In the genomic region with DNA sequence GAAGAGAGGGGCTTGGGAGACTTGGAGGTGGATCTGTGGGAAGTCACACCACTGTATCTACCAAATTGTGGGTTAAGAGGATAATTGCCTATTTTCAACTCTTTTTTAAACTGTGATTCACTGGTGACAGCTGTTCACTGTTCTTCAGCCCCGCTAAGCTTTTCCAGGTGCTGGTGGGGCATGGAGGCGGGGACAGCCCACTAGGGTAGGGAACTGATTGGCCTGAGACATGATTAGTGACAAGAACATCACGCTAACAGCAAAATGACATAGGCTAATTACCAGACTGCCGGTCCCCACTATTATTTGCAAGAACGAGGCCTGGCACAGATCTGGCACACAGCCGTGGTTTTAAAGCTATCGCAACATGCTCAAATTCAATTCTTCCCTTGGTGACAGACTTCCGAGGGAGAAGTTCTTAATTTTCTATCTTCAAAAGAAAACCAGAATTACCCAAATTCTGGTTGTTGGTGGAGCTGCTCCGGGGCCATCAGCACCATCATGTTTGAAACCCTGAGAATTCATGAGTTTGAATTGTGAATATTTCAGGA, we compare ENCODE assay signal across 16 cellular contexts. TPM values are rescaled to one million over a fixed set of nuclear protein-coding genes. Genes with fewer than 3 reads are reported as not detected.
DNase-seq lines count a peak whose midpoint lies in the region; ATAC-seq and TF ChIP-seq lines count a peak whose summit lies in the region.
"Had no signal": no experiment of that assay in that cellular context is flagged by ENCODE, and none has a peak within 500 bp of the region (broad histone marks: within the 10 kb centered on the region; RNA-seq: fewer than 3 reads in every experiment).

No MANE protein-coding gene starts in this region.

- POLR2A ChIA-PET in activated CD8-positive, alpha-beta T cell treated with anti-CD3 and anti-CD28 coated beads for 36 hours (lab: Charles Lee): interaction anchor here (1.2 to 1.8 kb wide), 2 partner anchors 18 to 22 kb away, joined by 3 to 4 read pairs; partner anchors contain the start of gene DOCK9

- H3K4me1 ChIP-seq in SJCRH30: peaks cover 43% of the 10 kb centered on the region

- no peaks in the 10 kb centered on the region for H3K9me3 ChIP-seq in SJCRH30 (replicated peaks)
- H3K9me3 ChIP-seq: ascending aorta, thoracic aorta had no signal

- peak overlapping the region; percentile 33 for H3K4me3 ChIP-seq in SJCRH30
- H3K4me3 ChIP-seq: ascending aorta, GM12878, thoracic aorta had no signal

- H3K27ac Mint-ChIP-seq in nephron: peak overlapping the region; percentile 3 to 53 (median 7)
- H3K27ac Mint-ChIP-seq in activated CD8-positive, alpha-beta T cell treated with anti-CD3 and anti-CD28 coated beads for 36 hours: no peak overlapping the region

- no peaks in the 10 kb centered on the region for H3K27me3 Mint-ChIP-seq in nephron (ENCODE audit: low read depth)
- no peaks in the 10 kb centered on the region for H3K27me3 Mint-ChIP-seq in activated CD8-positive, alpha-beta T cell treated with anti-CD3 and anti-CD28 coated beads for 36 hours

- CTCF ChIA-PET in activated CD8-positive, alpha-beta T cell treated with anti-CD3 and anti-CD28 coated beads for 36 hours (lab: Charles Lee): interaction anchor here (1.4 to 2.3 kb wide), 2 partner anchors 14 to 117 kb away, joined by 3 to 5 read pairs; no protein-coding TSS in a partner anchor

- ATAC-seq in HG02610 (IDR thresholded peaks at IDR 0.05; ENCODE audit: unreplicated experiment) (no peak), esophagus mucosa (no peak)
- no peak for ATAC-seq in activated CD8-positive, alpha-beta T cell treated with anti-CD3 and anti-CD28 coated beads for 36 hours
- ATAC-seq: GM12878 had no signal

- H3K4me3 Mint-ChIP-seq in nephron: no peak overlapping the region
- H3K4me3 Mint-ChIP-seq in activated CD8-positive, alpha-beta T cell treated with anti-CD3 and anti-CD28 coated beads for 36 hours: no peak overlapping the region

- intact Hi-C loops in activated CD8-positive, alpha-beta T cell treated with anti-CD3 and anti-CD28 coated beads for 36 hours (cut with micrococcal nuclease): loop anchor here (5.0 kb wide), 1 partner anchor 43 kb away; no protein-coding TSS in a partner anchor

- H3K4me1 Mint-ChIP-seq in nephron: peaks cover 27% of the 10 kb centered on the region
- H3K4me1 Mint-ChIP-seq in activated CD8-positive, alpha-beta T cell treated with anti-CD3 and anti-CD28 coated beads for 36 hours (ENCODE audit: low read depth): peaks cover 16% of the 10 kb centered on the region

- H3K27ac ChIP-seq in SJCRH30: peak overlapping the region; percentile 87
- H3K27ac ChIP-seq: ascending aorta, thoracic aorta had no signal

- H3K9me3 Mint-ChIP-seq in nephron: no peaks in the 10 kb centered on the region
- no peaks in the 10 kb centered on the region for H3K9me3 Mint-ChIP-seq in activated CD8-positive, alpha-beta T cell treated with anti-CD3 and anti-CD28 coated beads for 36 hours

- DNase-seq in COR-L47 (lab: John Stamatoyannopoulos, UW): peak; percentile 84
- DNase-seq in NCI-H1436 (lab: John Stamatoyannopoulos, UW): peak; percentile 93
- peak; percentile 89 to 93 for DNase-seq in SJCRH30
- no peak for DNase-seq in AG20443 (ENCODE audit: low spot score)
- no peak for DNase-seq in activated CD8-positive, alpha-beta T cell treated with anti-CD3 and anti-CD28 coated beads for 36 hours
- DNase-seq: activated CD4-positive, alpha-beta T cell treated with anti-CD3 and anti-CD28 coated beads, Interleukin-2, amount 50 U/mL, for 4 hours; activated effector memory CD4-positive, alpha-beta T cell treated with anti-CD3 and anti-CD28 coated beads, Interleukin-2, amount 50 U/mL, for 16 hours; midbrain; NCI-H510A treated with DMSO at 0.1 percent for 48 hours; stimulated activated CD4-positive, alpha-beta T cell treated with anti-CD3 and anti-CD28 coated beads, Interleukin-12 subunit alpha, Interleukin-12 subunit beta, amount 100 ng/mL, for 4 hours had no signal

- no peaks in the 10 kb centered on the region for H3K36me3 Mint-ChIP-seq in nephron (ENCODE audit: low read depth)
- peaks cover 2% of the 10 kb centered on the region for H3K36me3 Mint-ChIP-seq in activated CD8-positive, alpha-beta T cell treated with anti-CD3 and anti-CD28 coated beads for 36 hours (ENCODE audit: low read depth)

- no peaks in the 10 kb centered on the region for H3K27me3 ChIP-seq in SJCRH30
- H3K27me3 ChIP-seq: ascending aorta had no signal

- H3K36me3 ChIP-seq in SJCRH30: no peaks in the 10 kb centered on the region
- H3K36me3 ChIP-seq: thoracic aorta had no signal

- TF ChIP-seq CTCF in nephron (IDR thresholded peaks at IDR 0.05; ENCODE audit: unreplicated experiment in 3 of 3): no peak
- TF ChIP-seq CTCF in activated CD8-positive, alpha-beta T cell treated with anti-CD3 and anti-CD28 coated beads for 36 hours (IDR thresholded peaks at IDR 0.05): no peak

RNA-seq across cellular contexts. Expression of gene DOCK9, which starts 18.0 kb away (rescaled TPM):
- 53.7 and 60.5 TPM in 2 replicates for total RNA-seq in SJCRH30 (2014; rRNA removed; shearing (Covaris generic))
- 97.3 TPM for total RNA-seq in esophagus mucosa
- 10 to 100 TPM; 33.4 to 36.9 TPM for total RNA-seq in activated CD8-positive, alpha-beta T cell treated with anti-CD3 and anti-CD28 coated beads for 36 hours

Comparison
In these comparisons a context has a peak if more than half of its experiments do, and no peak if none do; other contexts are left out.
1. DNase-seq: peak in COR-L47 (single experiment), NCI-H1436 (single experiment) and SJCRH30 (2 of 2); none in AG20443 (single experiment) and activated CD8-positive, alpha-beta T cell treated with anti-CD3 and anti-CD28 coated beads for 36 hours (single experiment).